22 cellular contexts compared by ENCODE assay signal in genomic region chr7:100008525-100008924, GRCh38. TPM values are rescaled to one million over a fixed set of nuclear protein-coding genes. Genes with fewer than 3 reads are reported as not detected.
DNase-seq lines count a peak whose midpoint lies in the region; ATAC-seq, FAIRE-seq and TF ChIP-seq lines count a peak whose summit lies in the region.
"Had no signal": no experiment of that assay in that cellular context is flagged by ENCODE, and none has a peak within 500 bp of the region (broad histone marks: within the 10 kb centered on the region; RNA-seq: fewer than 3 reads in every experiment).

No MANE protein-coding gene starts in this region.

- no peak for TF ChIP-seq EP300 in H1 (IDR thresholded peaks at IDR 0.05; ENCODE audit: borderline replicate concordance in 1 of 2, low read depth in 2 of 2, low read length in 2 of 2)

- no peak overlapping the region for H2BK120ac ChIP-seq in H1 (replicated peaks; ENCODE audit: low read depth, low read length)

- no peak overlapping the region for H2AK5ac ChIP-seq in H1 (ENCODE audit: low read depth, low read length)

- BruUV-seq in MCF 10A (replicated peaks; lab: Mats Ljungman, UMichigan), result no TSS peak

- H4K8ac ChIP-seq in H1 (ENCODE audit: extremely low read depth, insufficient read depth, low read length), result no peak overlapping the region

- no peaks in the 10 kb centered on the region for H3K79me1 ChIP-seq in H1 (ENCODE audit: low read depth, low read length)

- no peaks in the 10 kb centered on the region for H3K27me3 ChIP-seq in breast epithelium
- no peaks in the 10 kb centered on the region for H3K27me3 ChIP-seq in H1 (replicated peaks in 1 of 4; ENCODE audit: control insufficient read depth in 3 of 4, extremely low read depth in 1 of 4, insufficient read depth in 3 of 4, low read length in 3 of 4)
- no peaks in the 10 kb centered on the region for H3K27me3 ChIP-seq in mucosa of stomach (ENCODE audit: control insufficient read depth, insufficient read depth, low read length)
- H3K27me3 ChIP-seq: foreskin keratinocyte, tibial nerve had no signal

- no peaks in the 10 kb centered on the region for H3K36me3 ChIP-seq in breast epithelium
- no peaks in the 10 kb centered on the region for H3K36me3 ChIP-seq in H1 (ENCODE audit: control insufficient read depth in 2 of 4, insufficient read depth in 4 of 4, low read length in 3 of 4)
- no peaks in the 10 kb centered on the region for H3K36me3 ChIP-seq in mucosa of stomach (ENCODE audit: control insufficient read depth, insufficient read depth, low read length)
- H3K36me3 ChIP-seq: tibial nerve had no signal

- no peak overlapping the region for H3K4me3 Mint-ChIP-seq in MCF 10A (ENCODE audit: unreplicated experiment)
- H3K4me3 Mint-ChIP-seq in naive thymus-derived CD8-positive, alpha-beta T cell, result no peak overlapping the region
- H3K4me3 Mint-ChIP-seq: CD14-positive monocyte; stimulated activated memory B cell treated with anti-CD40 and anti-IgM and Interleukin-4, amounts not matched to agents 10 μg/mL and 1 μg/mL and 100 μg/mL, for 72 hours had no signal

- no peak overlapping the region for H2BK15ac ChIP-seq in H1 (ENCODE audit: low read length)

- H3K18ac ChIP-seq in H1 (ENCODE audit: extremely low read depth, low read length), result no peak overlapping the region

- no peak overlapping the region for H3K27ac Mint-ChIP-seq in MCF 10A (ENCODE audit: low read depth, unreplicated experiment)
- no peak overlapping the region for H3K27ac Mint-ChIP-seq in naive thymus-derived CD8-positive, alpha-beta T cell
- H3K27ac Mint-ChIP-seq: stimulated activated memory B cell treated with anti-CD40 and anti-IgM and Interleukin-4, amounts not matched to agents 10 μg/mL and 1 μg/mL and 100 μg/mL, for 72 hours had no signal

- no peak overlapping the region for H3K4me3 ChIP-seq in breast epithelium
- H3K4me3 ChIP-seq in H1 (ENCODE audit: extremely low read depth in 1 of 4, insufficient read depth in 2 of 4, low read depth in 3 of 4, low read length in 4 of 4), result no peak overlapping the region
- no peak overlapping the region for H3K4me3 ChIP-seq in mucosa of stomach (ENCODE audit: low read length)
- H3K4me3 ChIP-seq: tibial nerve had no signal

- TF ChIP-seq CTCF in breast epithelium (IDR thresholded peaks at IDR 0.05) (no peak), MCF 10A (IDR thresholded peaks at IDR 0.05; ENCODE audit: unreplicated experiment) (no peak), H1 (IDR thresholded peaks at IDR 0.05; ENCODE audit: control extremely low read depth in 1 of 3, insufficient read depth in 1 of 3, low read depth in 1 of 3, low read length in 3 of 3) (no peak), D721Med (IDR thresholded peaks at IDR 0.05; ENCODE audit: insufficient read depth, missing control alignments) (no peak)

- no peak overlapping the region for H2AFZ ChIP-seq in H1 (ENCODE audit: low read length)

- no peaks in the 10 kb centered on the region for H4K20me1 ChIP-seq in H1 (replicated peaks in 1 of 2; ENCODE audit: control insufficient read depth in 1 of 2, insufficient read depth in 2 of 2, low read length in 2 of 2)

- no peak overlapping the region for H3K4me2 ChIP-seq in H1 (ENCODE audit: insufficient read depth in 1 of 2, low read depth in 2 of 2, low read length in 2 of 2)

- in situ Hi-C loops in KBM-7 (cut with MboI; ENCODE audit: low pct_unique_long_range_greater_than_20kb, low sequenced_read_pairs), result no loop called here

- no peaks in the 10 kb centered on the region for H3K4me1 Mint-ChIP-seq in MCF 10A (ENCODE audit: insufficient read depth, unreplicated experiment)
- H3K4me1 Mint-ChIP-seq in naive thymus-derived CD8-positive, alpha-beta T cell, result peaks cover 0 to 7% (median 2%) of the 10 kb centered on the region in 4 donors
- H3K4me1 Mint-ChIP-seq: stimulated activated memory B cell treated with anti-CD40 and anti-IgM and Interleukin-4, amounts not matched to agents 10 μg/mL and 1 μg/mL and 100 μg/mL, for 72 hours had no signal

- peak; percentile 75 to 77 for DNase-seq in breast epithelium (ENCODE audit: low spot score in 2 of 2)
- DNase-seq in MCF 10A (ENCODE audit: unreplicated experiment), result no peak
- DNase-seq in H1 (ENCODE audit: low read depth in 1 of 2, low spot score in 2 of 2), result no peak
- no peak for DNase-seq in D721Med (ENCODE audit: insufficient read length, low spot score)
- DNase-seq in COLO668 (lab: John Stamatoyannopoulos, UW; ENCODE audit: unreplicated experiment), result no peak
- DNase-seq in naive thymus-derived CD8-positive, alpha-beta T cell, result no peak
- DNase-seq in KBM-7, result no peak
- DNase-seq: activated gamma-delta T cell; foreskin keratinocyte; Kasumi-1; left ventricle myocardium superior; naive thymus-derived CD4-positive, alpha-beta T cell; NCI-H1436 treated with DMSO at 0.1 percent for 48 hours; NCI-H226; SHP77 treated with DMSO at 0.1 percent for 48 hours had no signal

- H3K9me3 ChIP-seq in breast epithelium (no peaks in the 10 kb centered on the region), H1 (ENCODE audit: insufficient read depth in 2 of 2, low read depth in 1 of 2, low read length in 1 of 2) (no peaks in the 10 kb centered on the region), mucosa of stomach (ENCODE audit: control insufficient read depth, low read length) (no peaks in the 10 kb centered on the region)
- H3K9me3 ChIP-seq: tibial nerve had no signal

- TF ChIP-seq RAD21 in H1 (IDR thresholded peaks at IDR 0.05 in 1 of 2, conservative IDR thresholded peaks at IDR 0.05 in 1 of 2; ENCODE audit: low read depth in 2 of 2, low read length in 2 of 2), result no peak

- H4K91ac ChIP-seq in H1 (replicated peaks; ENCODE audit: insufficient read length, low read length), result no peak overlapping the region

- peaks cover 0 to 6% of the 10 kb centered on the region in 2 donors for H3K4me1 ChIP-seq in breast epithelium
- peaks cover 0 to 2% (median 0%) of the 10 kb centered on the region in 4 experiments; a peak in 2 of 7 replicates for H3K4me1 ChIP-seq in H1 (replicated peaks in 1 of 4; ENCODE audit: control insufficient read depth in 3 of 4, insufficient read depth in 4 of 4, low read length in 3 of 4)
- peaks cover 42% of the 10 kb centered on the region for H3K4me1 ChIP-seq in mucosa of stomach (ENCODE audit: control insufficient read depth, insufficient read depth, low read length)

- no peaks in the 10 kb centered on the region for H3K79me2 ChIP-seq in H1 (ENCODE audit: control insufficient read depth in 1 of 2, insufficient read depth in 2 of 2, low read length in 2 of 2)

- FAIRE-seq in H1 (lab: Jason Lieb, UNC) (no peak), D721Med (lab: Jason Lieb, UNC) (no peak)

- intact Hi-C loops in breast epithelium (cut with DNase I; ENCODE audit: low total_unique reads) (no loop called here), MCF 10A (cut with micrococcal nuclease) (no loop called here)

- 79% methylated on average over 10 of the region's 10 CpGs; no CpG with 5 or more reads in 1 of the 2 experiments for WGBS in H1 (ENCODE audit: extremely low coverage in 1 of 2, insufficient coverage in 1 of 2, insufficient read length in 1 of 2, insufficient replicate concordance in 2 of 2, low coverage in 1 of 2, low lambda C conversion rate in 2 of 2, missing lambda C conversion rate in 1 of 2), 2 experiments

- POLR2A ChIA-PET in MCF 10A (lab: Yijun Ruan, JAX), result interaction anchor here (0.6 to 1.6 kb wide), 3 partner anchors 9 to 163 kb away, joined by 3 to 4 read pairs (median 3); no protein-coding TSS in a partner anchor
- POLR2A ChIA-PET in H1 (lab: Charles Lee; ENCODE audit: partially characterized antibody), result interaction anchor here (1.1 to 1.5 kb wide), 3 partner anchors 8 to 93 kb away, joined by 3 to 4 read pairs (median 3); partner anchors contain the start of gene MCM7
- POLR2A ChIA-PET in naive thymus-derived CD8-positive, alpha-beta T cell (lab: Charles Lee), result interaction anchor here (0.5 to 0.7 kb wide), 2 partner anchors 113 to 368 kb away, joined by 3 to 5 read pairs; no protein-coding TSS in a partner anchor

- H4K5ac ChIP-seq in H1 (ENCODE audit: insufficient read length, low read depth, low read length), result no peak overlapping the region

- H3K4ac ChIP-seq in H1 (replicated peaks; ENCODE audit: insufficient read length, low read depth, low read length), result no peak overlapping the region

- H2BK20ac ChIP-seq in H1 (ENCODE audit: low read length), result 0 out of 2 replicates have a peak overlapping the region, but pooled peaks have one; percentile 13

- no peaks in the 10 kb centered on the region for H3K27me3 Mint-ChIP-seq in MCF 10A (ENCODE audit: insufficient read depth, unreplicated experiment)
- H3K27me3 Mint-ChIP-seq in naive thymus-derived CD8-positive, alpha-beta T cell, result peaks cover 0 to 2% (median 0%) of the 10 kb centered on the region in 5 donors

- H3K27ac ChIP-seq in breast epithelium, result peak overlapping the region; percentile 70 to 78
- H3K27ac ChIP-seq in H1 (ENCODE audit: low read depth, low read length), result no peak overlapping the region
- H3K27ac ChIP-seq: foreskin keratinocyte, tibial nerve had no signal

- H3K23ac ChIP-seq in H1 (ENCODE audit: insufficient read length), result no peak overlapping the region

- no peaks in the 10 kb centered on the region for H3K9me3 Mint-ChIP-seq in MCF 10A (ENCODE audit: unreplicated experiment)
- no peaks in the 10 kb centered on the region for H3K9me3 Mint-ChIP-seq in naive thymus-derived CD8-positive, alpha-beta T cell
- H3K9me3 Mint-ChIP-seq: CD14-positive monocyte; naive thymus-derived CD4-positive, alpha-beta T cell; stimulated activated memory B cell treated with anti-CD40 and anti-IgM and Interleukin-4, amounts not matched to agents 10 μg/mL and 1 μg/mL and 100 μg/mL, for 72 hours had no signal

- TF ChIP-seq POLR2A in breast epithelium (IDR thresholded peaks at IDR 0.05) (no peak), H1 (IDR thresholded peaks at IDR 0.05; ENCODE audit: control extremely low read depth in 1 of 2, low read depth in 2 of 2, low read length in 2 of 2) (no peak)

- H3K36me3 Mint-ChIP-seq in MCF 10A (ENCODE audit: insufficient read depth, unreplicated experiment), result no peaks in the 10 kb centered on the region
- no peaks in the 10 kb centered on the region for H3K36me3 Mint-ChIP-seq in naive thymus-derived CD8-positive, alpha-beta T cell
- H3K36me3 Mint-ChIP-seq: CD14-positive monocyte; naive thymus-derived CD4-positive, alpha-beta T cell; stimulated activated memory B cell treated with anti-CD40 and anti-IgM and Interleukin-4, amounts not matched to agents 10 μg/mL and 1 μg/mL and 100 μg/mL, for 72 hours had no signal

- no peak for ATAC-seq in naive thymus-derived CD8-positive, alpha-beta T cell
- ATAC-seq: foreskin keratinocyte; left ventricle myocardium superior; naive thymus-derived CD4-positive, alpha-beta T cell; stimulated activated memory B cell treated with anti-CD40 and anti-IgM and Interleukin-4, amounts not matched to agents 10 μg/mL and 1 μg/mL and 100 μg/mL, for 72 hours had no signal

- H3K23me2 ChIP-seq in H1 (ENCODE audit: low read depth, low read length), result peaks cover 2% of the 10 kb centered on the region; the same call in 1 of the 2 replicates

- no peak overlapping the region for H2BK5ac ChIP-seq in H1 (ENCODE audit: low read depth, low read length)

- CTCF ChIA-PET in MCF 10A (lab: Yijun Ruan, JAX) (interaction anchor here (1.1 to 1.3 kb wide), 2 partner anchors 15 to 18 kb away, joined by 5 read pairs; no protein-coding TSS in a partner anchor), H1 (lab: Charles Lee; ENCODE audit: partially characterized antibody) (interaction anchor here (1.1 to 2.1 kb wide), 2 partner anchors 9 to 15 kb away, joined by 3 to 9 read pairs; no protein-coding TSS in a partner anchor)

- no peak overlapping the region for H2BK12ac ChIP-seq in H1 (ENCODE audit: low read depth, low read length)

- no peak overlapping the region for H3K56ac ChIP-seq in H1 (replicated peaks; ENCODE audit: insufficient read length, low read depth, low read length)

- no peak overlapping the region for H3K14ac ChIP-seq in H1 (ENCODE audit: insufficient read length)

- H3K9ac ChIP-seq in H1 (replicated peaks in 1 of 4; ENCODE audit: extremely low read depth in 1 of 4, low read depth in 3 of 4, low read length in 3 of 4) (no peak overlapping the region), mucosa of stomach (ENCODE audit: low read length) (peak overlapping the region; percentile 29)

RNA-seq across cellular contexts. Expression of gene ZKSCAN1, which starts 6.9 kb away (rescaled TPM):
- total RNA-seq in breast epithelium, result 10 to 100 TPM; 30.6 to 65.1 (median 52.4) TPM
- 80.2 and 86.2 TPM in 2 replicates for total RNA-seq in MCF 10A (2022)
- 37.7 and 40.6 TPM in 2 replicates for total RNA-seq in H1 (2021; fragmentation: NEBNext Ultra II Directional; extraction: Animal tissue kit (Norgen Biotek cat#: 25700))
- polyA plus RNA-seq in H1 (2011; rRNA removed), result 8.2 and 9.3 TPM in 2 replicates
- 16.9 TPM for polyA plus RNA-seq in H1 (2011; cell fraction: cytosol; rRNA removed)
- polyA plus RNA-seq in H1 (2011; cell fraction: nucleus; rRNA removed), result 31.1 TPM
- 12.1 to 18.6 TPM (median 14.9 TPM) in 4 replicates for polyA plus RNA-seq in H1 (2012, experiment 1 of 2)
- polyA plus RNA-seq in H1 (2012, experiment 2 of 2), result 1.7 TPM
- 11.8 TPM for polyA plus RNA-seq in H1 (2013, experiment 1 of 2)
- polyA plus RNA-seq in H1 (2013, experiment 2 of 2), result 10.7 TPM
- 60.6 and 68.2 TPM in 2 replicates for polyA minus RNA-seq in H1 (2011; rRNA and poly(A)+ RNA removed)
- 28.3 TPM for polyA minus RNA-seq in H1 (2011; cell fraction: cytosol; rRNA and poly(A)+ RNA removed)
- polyA minus RNA-seq in H1 (2011; cell fraction: nucleus; rRNA and poly(A)+ RNA removed), result 22.6 TPM
- total RNA-seq in naive thymus-derived CD8-positive, alpha-beta T cell, result 100 to 1,000 TPM; 104 to 108 TPM
- 10 to 100 TPM; 39.1 to 63.6 (median 47.1) TPM for polyA plus RNA-seq in naive thymus-derived CD8-positive, alpha-beta T cell

RNA-seq across cellular contexts. Expression of gene AZGP1, which starts 32.7 kb away (rescaled TPM):
- total RNA-seq in breast epithelium (1,000 to 10,000 TPM in 2 of 3 donors, 10 to 100 TPM in 1; 40.0 to 4,981 (median 3,161) TPM), MCF 10A (2022) (0.58 and 0.59 TPM in 2 replicates)
- total RNA-seq in H1 (2021; fragmentation: NEBNext Ultra II Directional; extraction: Animal tissue kit (Norgen Biotek cat#: 25700)), result 0.29 and 0.52 TPM in 2 replicates
- 0.57 and 0.68 TPM in 2 replicates for polyA plus RNA-seq in H1 (2011; rRNA removed)
- 0.92 TPM for polyA plus RNA-seq in H1 (2011; cell fraction: cytosol; rRNA removed)
- 1.1 TPM for polyA plus RNA-seq in H1 (2011; cell fraction: nucleus; rRNA removed)
- polyA plus RNA-seq in H1 (2012, experiment 1 of 2), result 0.38 to 1.3 TPM (median 1.0 TPM) in 4 replicates
- 0.22 TPM for polyA plus RNA-seq in H1 (2012, experiment 2 of 2)
- 0.65 TPM for polyA plus RNA-seq in H1 (2013, experiment 1 of 2)
- polyA plus RNA-seq in H1 (2013, experiment 2 of 2), result 0.61 TPM
- polyA minus RNA-seq in H1 (2011; rRNA and poly(A)+ RNA removed), result 1.7 TPM in 1 of 2 replicates, not detected in the other
- not detected for polyA minus RNA-seq in H1 (2011; cell fraction: cytosol; rRNA and poly(A)+ RNA removed)
- polyA minus RNA-seq in H1 (2011; cell fraction: nucleus; rRNA and poly(A)+ RNA removed), result not detected
- total RNA-seq in naive thymus-derived CD8-positive, alpha-beta T cell, result not detected
- polyA plus RNA-seq in naive thymus-derived CD8-positive, alpha-beta T cell, result not detected
- total RNA-seq: A673; naive thymus-derived CD4-positive, alpha-beta T cell; renal cortical epithelial cell; T-helper 2 cell treated with Interferon-gamma antibody and Interleukin-4, amounts not matched to agents 100 ng/mL and 5 ng/mL, for 36 hours had no signal
- polyA plus RNA-seq: CD14-positive monocyte; naive thymus-derived CD4-positive, alpha-beta T cell had no signal

RNA-seq across cellular contexts. Expression of gene ZSCAN21, which starts 41.0 kb away (rescaled TPM):
- total RNA-seq in breast epithelium (10 to 100 TPM; 12.8 to 21.8 (median 13.0) TPM), MCF 10A (2022) (13.8 and 14.7 TPM in 2 replicates)
- 25.4 and 26.1 TPM in 2 replicates for total RNA-seq in H1 (2021; fragmentation: NEBNext Ultra II Directional; extraction: Animal tissue kit (Norgen Biotek cat#: 25700))
- polyA plus RNA-seq in H1 (2011; rRNA removed), result 12.7 and 15.4 TPM in 2 replicates
- 21.4 TPM for polyA plus RNA-seq in H1 (2011; cell fraction: cytosol; rRNA removed)
- polyA plus RNA-seq in H1 (2011; cell fraction: nucleus; rRNA removed), result 14.6 TPM
- polyA plus RNA-seq in H1 (2012, experiment 1 of 2), result 16.0 to 21.1 TPM (median 18.6 TPM) in 4 replicates
- polyA plus RNA-seq in H1 (2012, experiment 2 of 2), result 7.2 TPM
- polyA plus RNA-seq in H1 (2013, experiment 1 of 2), result 15.8 TPM
- 14.5 TPM for polyA plus RNA-seq in H1 (2013, experiment 2 of 2)
- polyA minus RNA-seq in H1 (2011; rRNA and poly(A)+ RNA removed), result 20.6 and 21.4 TPM in 2 replicates
- 8.1 TPM for polyA minus RNA-seq in H1 (2011; cell fraction: cytosol; rRNA and poly(A)+ RNA removed)
- polyA minus RNA-seq in H1 (2011; cell fraction: nucleus; rRNA and poly(A)+ RNA removed), result 11.5 TPM
- total RNA-seq in naive thymus-derived CD8-positive, alpha-beta T cell, result 10 to 100 TPM in 1 of 2 experiments, 1 to 10 TPM in 1; 8.3 to 10.5 TPM
- polyA plus RNA-seq in naive thymus-derived CD8-positive, alpha-beta T cell, result 10 to 100 TPM in 1 of 3 donors, 1 to 10 TPM in 2; 5.2 to 11.2 (median 8.2) TPM

Comparison
In these comparisons a context has a peak if more than half of its experiments do, and no peak if none do; other contexts are left out.
1. DNase-seq: peak in breast epithelium (2 of 2); none in MCF 10A (single experiment), H1 (0 of 2), D721Med (single experiment), COLO668 (single experiment), naive thymus-derived CD8-positive, alpha-beta T cell (0 of 10) and KBM-7 (single experiment).
2. RNA of gene AZGP1, which starts 32.7 kb away (total RNA-seq): 40.0 to 4,981 TPM in breast epithelium; 0.58 to 0.59 TPM in MCF 10A, 0.29 to 0.52 TPM in H1 and not detected in naive thymus-derived CD8-positive, alpha-beta T cell; every median in the first group is over 10 times any median in the second.